In genomic region chr6:26020291-26020982, GRCh38 we compare ENCODE assay signal across 1 cellular context.
TF ChIP-seq lines count a peak whose summit lies in the region.

No MANE protein-coding gene starts in this region.

TF ChIP-seq in K562, 482 proteins besides CTCF, POLR2A, EP300 and RAD21 (continued from another document):
- no peak for TF ChIP-seq IRF1 (CRISPR knock-in tag; IDR thresholded peaks at IDR 0.05; ENCODE audit: borderline replicate concordance)
- 0 out of 2 replicates have a peak, but pooled peaks have one; percentile 58 for TF ChIP-seq FOXP4 (CRISPR knock-in tag; IDR thresholded peaks at IDR 0.05; ENCODE audit: borderline replicate concordance)
- TF ChIP-seq ZBTB1 (CRISPR knock-in tag; IDR thresholded peaks at IDR 0.05; ENCODE audit: borderline replicate concordance, low read depth) = peak; percentile 64; the same call in 1 of the 2 replicates
- peak; percentile 98 for TF ChIP-seq POLR2G (IDR thresholded peaks at IDR 0.05; ENCODE audit: low read depth, low read length)
- TF ChIP-seq E2F5 (CRISPR knock-in tag; IDR thresholded peaks at IDR 0.05) = peak; percentile 70; the same call in 1 of the 2 replicates
- peak; percentile 30; the same call in 1 of the 2 replicates for TF ChIP-seq BCOR (IDR thresholded peaks at IDR 0.05)
- TF ChIP-seq DLX4 (CRISPR knock-in tag; IDR thresholded peaks at IDR 0.05) = no peak
- 0 out of 2 replicates have a peak, but pooled peaks have one; percentile 14 for TF ChIP-seq ETV1 (tag; conservative IDR thresholded peaks at IDR 0.05; ENCODE audit: low read depth)
- peak; percentile 71 for TF ChIP-seq RBM22 (IDR thresholded peaks at IDR 0.05; ENCODE audit: low read depth, low read length, poor library complexity, severe bottlenecking)
- no peak for TF ChIP-seq MEF2A (IDR thresholded peaks at IDR 0.05; ENCODE audit: control insufficient read depth, low read depth, low read length)
- peak; percentile 92 for TF ChIP-seq AFF4 (CRISPR knock-in tag; IDR thresholded peaks at IDR 0.05)
- TF ChIP-seq THRAP3 (IDR thresholded peaks at IDR 0.05; ENCODE audit: borderline replicate concordance) = peak; percentile 80
- TF ChIP-seq THAP12 (CRISPR knock-in tag; IDR thresholded peaks at IDR 0.05) = 0 out of 2 replicates have a peak, but pooled peaks have one; percentile 52
- peak in 1 of 2 experiments; percentile 50; a peak in 1 of 3 replicates for TF ChIP-seq CBX3 (IDR thresholded peaks at IDR 0.05; ENCODE audit: borderline replicate concordance in 1 of 2, low read length in 2 of 2)
- 0 out of 2 replicates have a peak, but pooled peaks have one; percentile 41 for TF ChIP-seq ZBTB17 (CRISPR knock-in tag; IDR thresholded peaks at IDR 0.05)
- TF ChIP-seq RCOR1 (IDR thresholded peaks at IDR 0.05; ENCODE audit: borderline replicate concordance in 1 of 2, low read depth in 2 of 2, low read length in 2 of 2) = no peak
- TF ChIP-seq SP1 (CRISPR knock-in tag; IDR thresholded peaks at IDR 0.05) = peak; percentile 81
- TF ChIP-seq KDM4B (IDR thresholded peaks at IDR 0.05; ENCODE audit: borderline replicate concordance in 2 of 2, low read depth in 1 of 2) = 0 out of 4 replicates have a peak, but pooled peaks of 1 of the 2 experiments have one; percentile 47
- TF ChIP-seq HBP1 (CRISPR knock-in tag; IDR thresholded peaks at IDR 0.05) = 0 out of 2 replicates have a peak, but pooled peaks have one; percentile 7
- TF ChIP-seq NFIC (IDR thresholded peaks at IDR 0.05) = peak; percentile 46; the same call in 1 of the 2 replicates
- 0 out of 2 replicates have a peak, but pooled peaks have one; percentile 54 for TF ChIP-seq POLR2AphosphoS2 (IDR thresholded peaks at IDR 0.05; ENCODE audit: low read length)
- TF ChIP-seq MAFG (tag; conservative IDR thresholded peaks at IDR 0.05) = no peak
- TF ChIP-seq ZKSCAN1 (IDR thresholded peaks at IDR 0.05; ENCODE audit: low read depth, low read length) = peak; percentile 39; the same call in 1 of the 2 replicates
- TF ChIP-seq CXXC5 (CRISPR knock-in tag; IDR thresholded peaks at IDR 0.05) = peak; percentile 81
- TF ChIP-seq ELF4 (CRISPR knock-in tag; IDR thresholded peaks at IDR 0.05) = peak; percentile 53; the same call in 1 of the 2 replicates
- TF ChIP-seq ARID4B (CRISPR knock-in tag; IDR thresholded peaks at IDR 0.05) = no peak; the same call in 1 of the 2 replicates
- 0 out of 4 replicates have a peak, but pooled peaks of 1 of the 2 experiments have one; percentile 8 for TF ChIP-seq SIN3A (IDR thresholded peaks at IDR 0.05; ENCODE audit: borderline replicate concordance in 2 of 2, control insufficient read depth in 1 of 2, low read depth in 2 of 2, low read length in 2 of 2)
- TF ChIP-seq DNMT1 (IDR thresholded peaks at IDR 0.05) = no peak
- TF ChIP-seq KDM5B (IDR thresholded peaks at IDR 0.05; ENCODE audit: insufficient replicate concordance, low read depth, low read length) = peak; percentile 98
- TF ChIP-seq THRB (CRISPR knock-in tag; conservative IDR thresholded peaks at IDR 0.05) = 0 out of 2 replicates have a peak, but pooled peaks have one; percentile 49
